8 cellular contexts compared by ENCODE assay signal in genomic region chr3:11154036-11154952, GRCh38. TPM values are rescaled to one million over a fixed set of nuclear protein-coding genes. Genes with fewer than 3 reads are reported as not detected.
A peak's percentile ranks its signal among the peaks of the same experiment; 100 is the strongest.
DNase-seq lines count a peak whose midpoint lies in the region; ATAC-seq and TF ChIP-seq lines count a peak whose summit lies in the region.

Gene HRH1 (plus strand): TSS chr3:11154493. CDS start chr3:11259038, 104,545 bp downstream.

- no peaks in the 10 kb centered on the region for H3K79me2 ChIP-seq in hepatocyte

- 3% methylated on average over 47 of the region's 98 CpGs for WGBS in hepatocyte (ENCODE audit: low lambda C conversion rate, missing lambda C conversion rate)

- DNase-seq in HT1080 (ENCODE audit: low read depth): no peak
- DNase-seq in hepatocyte (ENCODE audit: low spot score): peak; percentile 61
- DNase-seq in skeletal muscle cell (ENCODE audit: low read depth): no peak
- DNase-seq in HuH-7.5 (ENCODE audit: low spot score): no peak

- H3K36me3 ChIP-seq in hepatocyte (replicated peaks; ENCODE audit: insufficient read depth, low read depth): no peaks in the 10 kb centered on the region

- no peaks in the 10 kb centered on the region for H3K9me3 Mint-ChIP-seq in activated T-helper 17 cell treated with anti-CD3 and anti-CD28 coated beads, Interleukin-2, amount 50 U/mL, for 72 hours

- peak within 1 kb of the TSS; percentile 61 for H3K27ac ChIP-seq in hepatocyte

- peak within 1 kb of the TSS; percentile 93 for H3K4me2 ChIP-seq in hepatocyte

- peaks cover 4% of the 10 kb centered on the region for H3K4me1 ChIP-seq in hepatocyte (ENCODE audit: insufficient read depth)

- H3K9me3 ChIP-seq in hepatocyte (ENCODE audit: low read depth): no peaks in the 10 kb centered on the region

- H4K20me1 ChIP-seq in hepatocyte (ENCODE audit: insufficient read depth, poor library complexity, severe bottlenecking): no peaks in the 10 kb centered on the region

- no peaks in the 10 kb centered on the region for H3K36me3 Mint-ChIP-seq in activated T-helper 17 cell treated with anti-CD3 and anti-CD28 coated beads, Interleukin-2, amount 50 U/mL, for 72 hours (ENCODE audit: low read depth)

- H3K9me2 ChIP-seq in hepatocyte (replicated peaks; ENCODE audit: insufficient read depth): no peaks in the 10 kb centered on the region

- peak within 1 kb of the TSS; percentile 56 for H2AFZ ChIP-seq in hepatocyte

- H3K27me3 Mint-ChIP-seq in activated T-helper 17 cell treated with anti-CD3 and anti-CD28 coated beads, Interleukin-2, amount 50 U/mL, for 72 hours: peaks cover 49% of the 10 kb centered on the region

- H3K4me3 ChIP-seq in hepatocyte: peak within 1 kb of the TSS; percentile 57
- peak within 1 kb of the TSS; percentile 82 for H3K4me3 ChIP-seq in skeletal muscle cell (ENCODE audit: low read depth, low read length)

- no peak within 1 kb of the TSS for H3K27ac Mint-ChIP-seq in activated T-helper 17 cell treated with anti-CD3 and anti-CD28 coated beads, Interleukin-2, amount 50 U/mL, for 72 hours

- TF ChIP-seq CTCF in hepatocyte (IDR thresholded peaks at IDR 0.05; ENCODE audit: poor library complexity): no peak

- ATAC-seq in activated T-helper 17 cell treated with anti-CD3 and anti-CD28 coated beads, Interleukin-2, amount 50 U/mL, for 72 hours (replicated peaks): peak; percentile 19
- ATAC-seq in GM19452 (IDR thresholded peaks at IDR 0.05; ENCODE audit: unreplicated experiment) (no peak), HG03520 (IDR thresholded peaks at IDR 0.05; ENCODE audit: unreplicated experiment) (no peak), GM21360 (IDR thresholded peaks at IDR 0.05; ENCODE audit: unreplicated experiment) (no peak)

- H3K27me3 ChIP-seq in hepatocyte: peaks cover 55% of the 10 kb centered on the region

- H3K4me3 Mint-ChIP-seq in activated T-helper 17 cell treated with anti-CD3 and anti-CD28 coated beads, Interleukin-2, amount 50 U/mL, for 72 hours: peak within 1 kb of the TSS; percentile 28

- H3K4me1 Mint-ChIP-seq in activated T-helper 17 cell treated with anti-CD3 and anti-CD28 coated beads, Interleukin-2, amount 50 U/mL, for 72 hours: no peaks in the 10 kb centered on the region

RNA-seq across cellular contexts. Expression of gene HRH1, which starts in this region (rescaled TPM):
- total RNA-seq in HT1080 (2014; rRNA removed; shearing (Covaris generic)): 16.1 and 16.7 TPM in 2 replicates
- polyA plus RNA-seq in HT1080 (2015; cell fraction: cytosol; rRNA removed): 11.4 and 12.4 TPM in 2 replicates
- polyA plus RNA-seq in HT1080 (2015; cell fraction: nucleus; rRNA removed): 16.2 and 22.3 TPM in 2 replicates
- 1 to 10 TPM; 1.1 to 4.7 TPM for total RNA-seq in activated T-helper 17 cell treated with anti-CD3 and anti-CD28 coated beads, Interleukin-2, amount 50 U/mL, for 72 hours
- total RNA-seq in hepatocyte: 2.9 and 5.1 TPM in 2 replicates
- polyA plus RNA-seq in hepatocyte: 1.8 and 3.3 TPM in 2 replicates
